In the genomic region with DNA sequence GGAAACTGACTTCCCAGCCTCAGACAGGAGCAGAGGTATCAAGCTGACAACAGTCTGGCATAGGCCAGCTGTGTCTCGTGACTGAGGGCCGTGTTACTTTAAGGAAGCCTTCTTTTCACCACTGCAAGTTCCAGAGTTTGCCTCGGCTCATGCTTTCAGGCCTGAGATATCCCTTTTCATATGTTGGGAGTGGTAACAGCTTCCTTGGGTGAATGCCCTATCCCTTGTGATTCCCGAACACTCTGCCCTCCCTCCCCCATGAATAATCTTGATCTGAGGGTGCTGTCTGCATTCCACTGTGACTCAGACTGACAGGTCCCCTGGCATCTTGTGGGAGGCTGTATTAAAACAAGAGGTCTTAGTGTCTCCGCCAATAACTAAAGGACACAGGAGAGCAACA, we compare ENCODE assay signal across 12 cellular contexts. TPM values are rescaled to one million over a fixed set of nuclear protein-coding genes. Genes with fewer than 3 reads are reported as not detected.
DNase-seq lines count a peak whose midpoint lies in the region; ATAC-seq and TF ChIP-seq lines count a peak whose summit lies in the region.
"Had no signal": no experiment of that assay in that cellular context is flagged by ENCODE, and none has a peak within 500 bp of the region (broad histone marks: within the 10 kb centered on the region; RNA-seq: fewer than 3 reads in every experiment).

No MANE protein-coding gene starts in this region.

- H3K27me3 ChIP-seq in brain microvascular endothelial cell (replicated peaks) = no peaks in the 10 kb centered on the region

- intact Hi-C loops in Right ventricle myocardium superior (cut with DNase I) = no loop called here
- intact Hi-C loops in cardiac septum (cut with DNase I) = no loop called here

- H3K27ac ChIP-seq in brain microvascular endothelial cell = no peak overlapping the region

- DNase-seq in Right ventricle myocardium superior (no peak), cardiac septum (ENCODE audit: low spot score) (no peak), brain microvascular endothelial cell (peak; percentile 49), iPS-NIHi7 (ENCODE audit: extremely low spot score) (peak; percentile 59), NCI-H524 treated with DMSO at 0.1 percent for 48 hours (lab: John Stamatoyannopoulos, UW) (no peak)
- DNase-seq: GF-D8, NCI-H2081 treated with DMSO at 0.1 percent for 48 hours had no signal

- no peak for TF ChIP-seq CTCF in brain microvascular endothelial cell (IDR thresholded peaks at IDR 0.05; ENCODE audit: low read depth, low read length, missing control alignments)

- ATAC-seq in Right ventricle myocardium superior (ENCODE audit: poor library complexity) = peak; percentile 17
- ATAC-seq in GM19324 (IDR thresholded peaks at IDR 0.05; ENCODE audit: low FRiP score, unreplicated experiment) = no peak
- no peak for ATAC-seq in HG02571 (IDR thresholded peaks at IDR 0.05; ENCODE audit: unreplicated experiment)
- no peak for ATAC-seq in HG02884 (IDR thresholded peaks at IDR 0.05; ENCODE audit: unreplicated experiment)
- ATAC-seq: sciatic nerve had no signal

- no peak overlapping the region for H3K4me3 ChIP-seq in brain microvascular endothelial cell (ENCODE audit: low read depth, low read length)
- H3K4me3 ChIP-seq: lung had no signal

- in situ Hi-C loops in brain microvascular endothelial cell (cut with HindIII; ENCODE audit: low pct_ligation_motif_present, low sequenced_read_pairs) = no loop called here

- no peaks in the 10 kb centered on the region for H3K36me3 ChIP-seq in brain microvascular endothelial cell (replicated peaks)

RNA-seq across cellular contexts. Expression of a gene that starts 49.7 kb away (rescaled TPM):
- total RNA-seq in Right ventricle myocardium superior (20.3 TPM), cardiac septum (21.3 TPM)

Comparison
In these comparisons a context has a peak if more than half of its experiments do, and no peak if none do; other contexts are left out.
1. DNase-seq: peak in brain microvascular endothelial cell (single experiment) and iPS-NIHi7 (single experiment); none in Right ventricle myocardium superior (single experiment), cardiac septum (single experiment) and NCI-H524 treated with DMSO at 0.1 percent for 48 hours (single experiment).